ENCODE assay signal across 1 cellular context in the genomic region with DNA sequence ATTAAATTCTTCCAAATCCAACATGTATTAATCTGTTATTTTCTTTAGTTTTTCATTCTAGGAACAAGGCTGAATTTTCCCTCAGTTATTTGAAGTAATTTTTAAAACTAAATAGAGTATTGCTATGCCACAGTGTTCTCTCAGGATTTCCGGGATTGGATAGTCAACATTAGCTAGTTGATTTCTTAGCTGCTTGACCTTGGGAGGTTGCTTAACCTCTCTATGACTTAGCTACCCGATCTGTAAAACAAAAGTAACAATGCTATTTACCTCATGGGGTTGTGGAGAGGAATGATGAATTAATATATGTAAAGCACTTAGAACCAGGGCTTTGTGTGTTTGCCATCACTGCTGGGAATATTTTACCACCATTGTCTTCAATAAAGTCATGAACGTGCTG.
TF ChIP-seq lines count a peak whose summit lies in the region.

No MANE protein-coding gene starts in this region.

TF ChIP-seq in HepG2, 621 proteins besides CTCF, POLR2A, EP300 and RAD21:
- TF ChIP-seq FOXP1 (IDR thresholded peaks at IDR 0.05) (no peak), FOXP1 (CRISPR knock-in tag; IDR thresholded peaks at IDR 0.05) (no peak), BATF2 (CRISPR knock-in tag; IDR thresholded peaks at IDR 0.05) (no peak), ZNF224 (CRISPR knock-in tag; IDR thresholded peaks at IDR 0.05) (no peak), ZNF557 (CRISPR knock-in tag; IDR thresholded peaks at IDR 0.05) (no peak), ZFP41 (CRISPR knock-in tag; IDR thresholded peaks at IDR 0.05; ENCODE audit: borderline replicate concordance) (no peak), ZNF496 (CRISPR knock-in tag; IDR thresholded peaks at IDR 0.05; ENCODE audit: insufficient replicate concordance) (no peak), ZFP62 (CRISPR knock-in tag; IDR thresholded peaks at IDR 0.05) (no peak), ZNF720 (CRISPR knock-in tag; IDR thresholded peaks at IDR 0.05) (no peak), RFX1 (IDR thresholded peaks at IDR 0.05) (no peak), NR3C1 (CRISPR knock-in tag; IDR thresholded peaks at IDR 0.05) (no peak), ZNF276 (CRISPR knock-in tag; IDR thresholded peaks at IDR 0.05; ENCODE audit: low read depth) (no peak), MTF1 (CRISPR knock-in tag; IDR thresholded peaks at IDR 0.05) (no peak), TMF1 (CRISPR knock-in tag; IDR thresholded peaks at IDR 0.05; ENCODE audit: low read depth) (no peak)
- TF ChIP-seq, protein P1, sequence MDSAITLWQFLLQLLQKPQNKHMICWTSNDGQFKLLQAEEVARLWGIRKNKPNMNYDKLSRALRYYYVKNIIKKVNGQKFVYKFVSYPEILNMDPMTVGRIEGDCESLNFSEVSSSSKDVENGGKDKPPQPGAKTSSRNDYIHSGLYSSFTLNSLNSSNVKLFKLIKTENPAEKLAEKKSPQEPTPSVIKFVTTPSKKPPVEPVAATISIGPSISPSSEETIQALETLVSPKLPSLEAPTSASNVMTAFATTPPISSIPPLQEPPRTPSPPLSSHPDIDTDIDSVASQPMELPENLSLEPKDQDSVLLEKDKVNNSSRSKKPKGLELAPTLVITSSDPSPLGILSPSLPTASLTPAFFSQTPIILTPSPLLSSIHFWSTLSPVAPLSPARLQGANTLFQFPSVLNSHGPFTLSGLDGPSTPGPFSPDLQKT (CRISPR knock-in tag; IDR thresholded peaks at IDR 0.05; ENCODE audit: borderline replicate concordance): no peak
TF ChIP-seq in HepG2: peak in this region for 0.
